8 cellular contexts compared by ENCODE assay signal in the genomic region with DNA sequence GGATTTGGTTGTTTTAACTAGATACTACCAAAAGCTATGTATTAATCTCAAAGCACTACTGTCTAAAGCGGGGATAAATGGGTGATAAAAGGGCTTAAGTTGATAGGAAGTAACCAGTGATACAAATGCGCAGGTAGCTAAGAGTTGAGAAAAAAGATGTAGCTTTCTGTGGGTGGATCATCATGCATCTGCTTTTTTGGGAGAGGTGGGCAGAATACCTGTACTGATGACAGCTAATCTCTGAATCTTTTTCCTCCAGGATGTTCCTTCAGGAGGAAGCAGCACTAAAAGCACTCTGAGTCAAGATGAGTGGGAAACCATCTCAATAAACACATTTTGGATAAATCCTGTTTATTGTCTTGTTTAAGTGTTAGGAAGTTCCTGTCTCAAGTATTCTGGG. TPM values are rescaled to one million over a fixed set of nuclear protein-coding genes. Genes with fewer than 3 reads are reported as not detected.
DNase-seq lines count a peak whose midpoint lies in the region; ATAC-seq and TF ChIP-seq lines count a peak whose summit lies in the region.

No MANE protein-coding gene starts in this region.

- H3K27me3 ChIP-seq in ACC112 (ENCODE audit: insufficient read depth, low read length): no peaks in the 10 kb centered on the region
- no peaks in the 10 kb centered on the region for H3K27me3 ChIP-seq in IMR-90 (ENCODE audit: control insufficient read depth, insufficient read depth, low read length)
- H3K27me3 ChIP-seq in muscle layer of duodenum (ENCODE audit: low read depth, low read length): no peaks in the 10 kb centered on the region

- no peak overlapping the region for H3K18ac ChIP-seq in IMR-90 (ENCODE audit: low read depth, low read length)

- TF ChIP-seq POLR2A in IMR-90 (IDR thresholded peaks at IDR 0.05; ENCODE audit: low read depth, low read length): no peak

- H3K9me1 ChIP-seq in IMR-90 (ENCODE audit: insufficient read depth, low read length): peaks cover 4% of the 10 kb centered on the region; the same call in 1 of the 2 replicates

- no peak for TF ChIP-seq CTCF in IMR-90 (conservative IDR thresholded peaks at IDR 0.05; ENCODE audit: low read depth, low read length)
- no peak for TF ChIP-seq CTCF in cardiac fibroblast (IDR thresholded peaks at IDR 0.05; ENCODE audit: low read depth, low read length)

- H3K4me3 ChIP-seq in ACC112 (ENCODE audit: low read depth, low read length): peak overlapping the region; percentile 98
- peak overlapping the region; percentile 57; the same call in 1 of the 2 replicates for H3K4me3 ChIP-seq in IMR-90 (ENCODE audit: insufficient read depth, low read depth, low read length)
- H3K4me3 ChIP-seq in cardiac fibroblast (replicated peaks in 1 of 2; ENCODE audit: low read depth in 2 of 2, low read length in 2 of 2): peak overlapping the region; percentile 79 to 93
- H3K4me3 ChIP-seq in muscle layer of duodenum (ENCODE audit: low read depth in 1 of 2, low read length in 2 of 2): peak overlapping the region; percentile 94 to 96

- dilution Hi-C loops in IMR-90 (cut with HindIII; ENCODE audit: low sequenced_read_pairs, unreplicated experiment): no loop called here

- H3K4me2 ChIP-seq in IMR-90 (ENCODE audit: low read depth, low read length): peak overlapping the region; percentile 86

- no TSS peak for BruUV-seq in IMR-90 (replicated peaks; lab: Mats Ljungman, UMichigan)

- H4K91ac ChIP-seq in IMR-90 (ENCODE audit: insufficient read depth, low read depth, low read length): no peak overlapping the region

- WGBS in IMR-90 (ENCODE audit: extremely low coverage in 2 of 2, insufficient read length in 1 of 2), 2 experiments: no CpG with 5 or more reads among the region's 2 CpGs

- DNase-seq in IMR-90: no peak
- DNase-seq in cardiac fibroblast (ENCODE audit: low read depth in 2 of 2): no peak
- no peak for DNase-seq in EL
- no peak for DNase-seq in AG08395 (ENCODE audit: low spot score)

- H3K56ac ChIP-seq in IMR-90 (ENCODE audit: extremely low read depth, insufficient read depth, low read length): no peak overlapping the region

- ATAC-seq in IMR-90 (ENCODE audit: low read depth) (no peak), GM21367 (IDR thresholded peaks at IDR 0.05; ENCODE audit: unreplicated experiment) (no peak), GM19023 (IDR thresholded peaks at IDR 0.05; ENCODE audit: unreplicated experiment) (no peak)

- peaks cover 23% of the 10 kb centered on the region; the same call in 1 of the 2 replicates for H4K20me1 ChIP-seq in IMR-90 (ENCODE audit: insufficient read depth, low read length)

- H2AFZ ChIP-seq in ACC112 (ENCODE audit: low read length, unreplicated experiment) (no peak overlapping the region), IMR-90 (replicated peaks; ENCODE audit: low read length, poor library complexity) (no peak overlapping the region)

- peaks cover 17 to 37% of the 10 kb centered on the region in 2 experiments for H3K79me1 ChIP-seq in IMR-90 (ENCODE audit: low read depth in 1 of 2, low read length in 2 of 2)

- H4K5ac ChIP-seq in IMR-90 (ENCODE audit: low read depth, low read length): no peak overlapping the region

- no peak for TF ChIP-seq RAD21 in IMR-90 (IDR thresholded peaks at IDR 0.05; ENCODE audit: low read length)

- CTCF ChIA-PET in IMR-90 (lab: Yijun Ruan, JAX): no interaction called here

- intact Hi-C loops in IMR-90 (cut with micrococcal nuclease): loop anchor here (2.0 kb wide), 2 partner anchors 165 to 191 kb away; no protein-coding TSS in a partner anchor

- H4K8ac ChIP-seq in IMR-90 (ENCODE audit: low read depth in 2 of 2, low read length in 2 of 2): no peak overlapping the region; a peak in 1 of 4 replicates

- POLR2A ChIA-PET in IMR-90 (lab: Charles Lee; ENCODE audit: unreplicated experiment): interaction anchor here (0.6 kb wide), 1 partner anchor 14 kb away, joined by 6 read pairs; no protein-coding TSS in a partner anchor

- H3K36me3 ChIP-seq in ACC112 (ENCODE audit: insufficient read depth, low read length) (peaks cover 29% of the 10 kb centered on the region), IMR-90 (ENCODE audit: control insufficient read depth, insufficient read depth, low read length) (peaks cover 28% of the 10 kb centered on the region), muscle layer of duodenum (ENCODE audit: control insufficient read depth in 1 of 2, insufficient read depth in 2 of 2, low read length in 2 of 2) (peaks cover 20 to 26% of the 10 kb centered on the region in 2 donors)

- in situ Hi-C loops in IMR-90 (cut with MboI; ENCODE audit: low sequenced_read_pairs): no loop called here

- no peak overlapping the region for H2BK5ac ChIP-seq in IMR-90 (ENCODE audit: low read depth, low read length, poor library complexity, severe bottlenecking)

- H3K14ac ChIP-seq in IMR-90 (replicated peaks; ENCODE audit: low read depth, low read length): peak overlapping the region; percentile 15; the same call in 1 of the 2 replicates

- no peaks in the 10 kb centered on the region for H3K9me3 ChIP-seq in IMR-90 (ENCODE audit: control insufficient read depth, insufficient read depth, low read length)
- H3K9me3 ChIP-seq in muscle layer of duodenum (ENCODE audit: control insufficient read depth in 1 of 2, low read length in 2 of 2): no peaks in the 10 kb centered on the region

- H3K27ac ChIP-seq in ACC112 (ENCODE audit: low read depth, low read length) (peak overlapping the region; percentile 79), IMR-90 (ENCODE audit: insufficient read depth, low read length) (no peak overlapping the region), muscle layer of duodenum (ENCODE audit: low read length) (peak overlapping the region; percentile 97)

- H2AK9ac ChIP-seq in IMR-90 (replicated peaks; ENCODE audit: low read depth, low read length, poor library complexity): no peak overlapping the region

- no peak overlapping the region for H2AK5ac ChIP-seq in IMR-90 (ENCODE audit: low read depth, low read length)

- no peak overlapping the region for H2BK20ac ChIP-seq in IMR-90 (ENCODE audit: low read depth, low read length)

- H3K9ac ChIP-seq in IMR-90 (ENCODE audit: low read depth, low read length): peak overlapping the region; percentile 14; the same call in 1 of the 2 replicates

- peaks cover 22% of the 10 kb centered on the region for H3K79me2 ChIP-seq in ACC112 (ENCODE audit: control insufficient read depth, insufficient read depth, low read length, unreplicated experiment)

- no peak overlapping the region for H3K4ac ChIP-seq in IMR-90 (ENCODE audit: low read depth, low read length)

- H3K4me1 ChIP-seq in ACC112 (ENCODE audit: control insufficient read depth, insufficient read depth, low read length, unreplicated experiment) (peaks cover 17% of the 10 kb centered on the region), IMR-90 (ENCODE audit: control insufficient read depth, insufficient read depth, low read length) (0 out of 2 replicates have a peak, but pooled peaks cover 2% of the 10 kb centered on the region), muscle layer of duodenum (ENCODE audit: control insufficient read depth in 1 of 2, insufficient read depth in 2 of 2, low read length in 2 of 2) (peaks cover 16 to 38% of the 10 kb centered on the region in 2 donors)

- H2BK120ac ChIP-seq in IMR-90 (ENCODE audit: low read depth, low read length): no peak overlapping the region

- no peak overlapping the region for H2BK15ac ChIP-seq in IMR-90 (ENCODE audit: low read depth, low read length)

- peak overlapping the region; percentile 72; the same call in 1 of the 2 replicates for H3K23ac ChIP-seq in IMR-90 (ENCODE audit: low read depth, low read length)

TF ChIP-seq in IMR-90, 13 proteins besides CTCF, POLR2A, EP300 and RAD21 (continues in another document):
- TF ChIP-seq, protein P1, sequence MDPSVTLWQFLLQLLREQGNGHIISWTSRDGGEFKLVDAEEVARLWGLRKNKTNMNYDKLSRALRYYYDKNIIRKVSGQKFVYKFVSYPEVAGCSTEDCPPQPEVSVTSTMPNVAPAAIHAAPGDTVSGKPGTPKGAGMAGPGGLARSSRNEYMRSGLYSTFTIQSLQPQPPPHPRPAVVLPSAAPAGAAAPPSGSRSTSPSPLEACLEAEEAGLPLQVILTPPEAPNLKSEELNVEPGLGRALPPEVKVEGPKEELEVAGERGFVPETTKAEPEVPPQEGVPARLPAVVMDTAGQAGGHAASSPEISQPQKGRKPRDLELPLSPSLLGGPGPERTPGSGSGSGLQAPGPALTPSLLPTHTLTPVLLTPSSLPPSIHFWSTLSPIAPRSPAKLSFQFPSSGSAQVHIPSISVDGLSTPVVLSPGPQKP (IDR thresholded peaks at IDR 0.05; ENCODE audit: borderline replicate concordance, low read depth, low read length): no peak
- TF ChIP-seq FOS (IDR thresholded peaks at IDR 0.05; ENCODE audit: low read depth, low read length) (no peak), RFX5 (IDR thresholded peaks at IDR 0.05; ENCODE audit: low read depth, low read length) (no peak), CEBPB (IDR thresholded peaks at IDR 0.05; ENCODE audit: low read depth, low read length) (no peak), BHLHE40 (IDR thresholded peaks at IDR 0.05; ENCODE audit: low read depth, low read length) (no peak), MAZ (IDR thresholded peaks at IDR 0.05; ENCODE audit: borderline replicate concordance, low read depth, low read length) (no peak), MXI1 (IDR thresholded peaks at IDR 0.05; ENCODE audit: borderline replicate concordance, low read depth, low read length) (no peak), SMC3 (IDR thresholded peaks at IDR 0.05; ENCODE audit: low read depth, low read length) (no peak)

RNA-seq across cellular contexts. Expression of a gene that starts 1.2 kb away (rescaled TPM):
- 320 and 1,119 TPM in 2 replicates for total RNA-seq in IMR-90 (2012; rRNA removed)
- 5,567 and 6,236 TPM in 2 replicates for polyA plus RNA-seq in IMR-90 (2012; rRNA removed)
- 5,011 and 5,392 TPM in 2 replicates for polyA plus RNA-seq in IMR-90 (2012; cell fraction: cytosol; rRNA removed)
- 402 and 1,626 TPM in 2 replicates for polyA plus RNA-seq in IMR-90 (2012; cell fraction: nucleus; rRNA removed; ENCODE audit: low replicate concordance)

RNA-seq across cellular contexts. Expression of a gene that starts 5.7 kb away (rescaled TPM):
- total RNA-seq in IMR-90 (2012; rRNA removed): 42.3 and 56.7 TPM in 2 replicates
- 207 and 249 TPM in 2 replicates for polyA plus RNA-seq in IMR-90 (2012; rRNA removed)
- 86.7 and 89.1 TPM in 2 replicates for polyA plus RNA-seq in IMR-90 (2012; cell fraction: cytosol; rRNA removed)
- polyA plus RNA-seq in IMR-90 (2012; cell fraction: nucleus; rRNA removed; ENCODE audit: low replicate concordance): 28.4 and 88.9 TPM in 2 replicates

RNA-seq across cellular contexts. Expression of a gene that starts 14.3 kb away (rescaled TPM):
- total RNA-seq in IMR-90 (2012; rRNA removed): 114 and 123 TPM in 2 replicates
- 138 and 153 TPM in 2 replicates for polyA plus RNA-seq in IMR-90 (2012; rRNA removed)
- 184 and 196 TPM in 2 replicates for polyA plus RNA-seq in IMR-90 (2012; cell fraction: cytosol; rRNA removed)
- polyA plus RNA-seq in IMR-90 (2012; cell fraction: nucleus; rRNA removed; ENCODE audit: low replicate concordance): 101 and 135 TPM in 2 replicates

RNA-seq across cellular contexts. Expression of a gene that starts 24.1 kb away (rescaled TPM):
- 4.4 and 6.5 TPM in 2 replicates for total RNA-seq in IMR-90 (2012; rRNA removed)
- polyA plus RNA-seq in IMR-90 (2012; rRNA removed): 8.3 and 9.8 TPM in 2 replicates
- polyA plus RNA-seq in IMR-90 (2012; cell fraction: cytosol; rRNA removed): 5.0 and 5.8 TPM in 2 replicates
- 21.0 and 21.3 TPM in 2 replicates for polyA plus RNA-seq in IMR-90 (2012; cell fraction: nucleus; rRNA removed; ENCODE audit: low replicate concordance)

RNA-seq across cellular contexts. Expression of a gene that starts 28.5 kb away (rescaled TPM):
- total RNA-seq in IMR-90 (2012; rRNA removed): 94.7 and 97.7 TPM in 2 replicates
- 84.6 and 89.1 TPM in 2 replicates for polyA plus RNA-seq in IMR-90 (2012; rRNA removed)
- 74.5 and 89.4 TPM in 2 replicates for polyA plus RNA-seq in IMR-90 (2012; cell fraction: cytosol; rRNA removed)
- polyA plus RNA-seq in IMR-90 (2012; cell fraction: nucleus; rRNA removed; ENCODE audit: low replicate concordance): 31.1 and 43.6 TPM in 2 replicates
